Comparison of ENCODE assay signal across 30 cellular contexts in genomic region chr2:111665011-111665410, GRCh38.
"Had no signal": no experiment of that assay in that cellular context is flagged by ENCODE, and none has a peak within 500 bp of the region (broad histone marks: within the 10 kb centered on the region; RNA-seq: fewer than 3 reads in every experiment).

No MANE protein-coding gene starts in this region.

- H3K27ac Mint-ChIP-seq: activated CD4-positive, alpha-beta T cell treated with anti-CD3 and anti-CD28 coated beads for 36 hours; activated CD4-positive, alpha-beta T cell treated with anti-CD3 and anti-CD28 coated beads, Interleukin-2, amount 10 ng/mL, durations not matched to agents 7 days and 5 days; activated CD8-positive, alpha-beta memory T cell treated with anti-CD3 and anti-CD28 coated beads, Interleukin-2, amount 10 ng/mL, durations not matched to agents 7 days and 5 days; activated naive CD4-positive, alpha-beta T cell treated with anti-CD3 and anti-CD28 coated beads, Interleukin-2, amount 50 U/mL, for 24 hours; activated naive CD8-positive, alpha-beta T cell treated with anti-CD3 and anti-CD28 coated beads, Interleukin-2, amount 10 ng/mL, durations not matched to agents 7 days and 5 days; T-helper 1 cell treated with Interleukin-12 subunit alpha and Interleukin-12 subunit beta and Interleukin-4 antibody, amounts not matched to agents 30 μg/mL and 1 μg/mL, for 36 hours; T-helper 2 cell treated with Interferon-gamma antibody and Interleukin-4, amounts not matched to agents 5 μg/mL and 100 μg/mL, for 36 hours had no signal

- H3K36me3 Mint-ChIP-seq: activated CD8-positive, alpha-beta memory T cell treated with anti-CD3 and anti-CD28 coated beads, Interleukin-2, amount 10 ng/mL, durations not matched to agents 7 days and 5 days; activated naive CD4-positive, alpha-beta T cell treated with anti-CD3 and anti-CD28 coated beads, Interleukin-2, amount 50 U/mL, for 24 hours; activated naive CD8-positive, alpha-beta T cell treated with anti-CD3 and anti-CD28 coated beads, Interleukin-2, amount 10 ng/mL, durations not matched to agents 7 days and 5 days had no signal

- H3K27me3 Mint-ChIP-seq: activated naive CD4-positive, alpha-beta T cell treated with anti-CD3 and anti-CD28 coated beads, Interleukin-2, amount 50 U/mL, for 24 hours; central memory CD8-positive, alpha-beta T cell had no signal

- H3K4me3 Mint-ChIP-seq: activated CD4-positive, alpha-beta T cell treated with anti-CD3 and anti-CD28 coated beads for 36 hours; activated CD4-positive, alpha-beta T cell treated with anti-CD3 and anti-CD28 coated beads, Interleukin-2, amount 10 ng/mL, durations not matched to agents 7 days and 5 days; activated CD8-positive, alpha-beta memory T cell treated with anti-CD3 and anti-CD28 coated beads, Interleukin-2, amount 10 ng/mL, durations not matched to agents 7 days and 5 days; activated naive CD4-positive, alpha-beta T cell treated with anti-CD3 and anti-CD28 coated beads, Interleukin-2, amount 50 U/mL, for 24 hours; activated naive CD8-positive, alpha-beta T cell treated with anti-CD3 and anti-CD28 coated beads, Interleukin-2, amount 10 ng/mL, durations not matched to agents 7 days and 5 days; central memory CD8-positive, alpha-beta T cell; T-helper 1 cell treated with Interleukin-12 subunit alpha and Interleukin-12 subunit beta and Interleukin-4 antibody, amounts not matched to agents 30 μg/mL and 1 μg/mL, for 36 hours; T-helper 2 cell treated with Interferon-gamma antibody and Interleukin-4, amounts not matched to agents 5 μg/mL and 100 μg/mL, for 36 hours had no signal

- H3K4me3 ChIP-seq: ascending aorta, cardiac muscle cell, MG63, SJSA1 had no signal

- DNase-seq: activated CD4-positive, alpha-beta T cell treated with anti-CD3 and anti-CD28 coated beads for 36 hours; activated CD4-positive, alpha-beta T cell treated with anti-CD3 and anti-CD28 coated beads, Interleukin-2, amount 10 ng/mL, durations not matched to agents 7 days and 5 days; activated CD4-positive, alpha-beta T cell treated with anti-CD3 and anti-CD28 coated beads, Interleukin-2, amount 50 U/mL, for 48 hours; activated CD8-positive, alpha-beta memory T cell treated with anti-CD3 and anti-CD28 coated beads for 24 hours; activated CD8-positive, alpha-beta memory T cell treated with anti-CD3 and anti-CD28 coated beads, Interleukin-2, amount 10 ng/mL, durations not matched to agents 7 days and 5 days; activated CD8-positive, alpha-beta memory T cell treated with anti-CD3 and anti-CD28 coated beads, Interleukin-2, amount 50 U/mL, for 48 hours; activated effector memory CD4-positive, alpha-beta T cell treated with anti-CD3 and anti-CD28 coated beads, Interleukin-2, amount 50 U/mL, for 16 hours; activated naive CD4-positive, alpha-beta T cell; activated naive CD8-positive, alpha-beta T cell treated with anti-CD3 and anti-CD28 coated beads, Interleukin-2, amount 10 ng/mL, durations not matched to agents 7 days and 5 days; activated T-cell treated with anti-CD3 and anti-CD28 coated beads, Interleukin-2, amount 50 U/mL, for 48 hours; amygdala; Kasumi-1; KG1; MG63; NCI-H1048; NCI-H1436 treated with DMSO at 0.1 percent for 48 hours; NCI-H1694 treated with DMSO at 0.1 percent for 48 hours; NCI-H2029; NCI-H345; NCI-H524 treated with DMSO at 0.1 percent for 48 hours; SHP77 treated with DMSO at 0.1 percent for 48 hours; SK-N-SH had no signal

- H3K9me3 Mint-ChIP-seq: activated CD4-positive, alpha-beta T cell treated with anti-CD3 and anti-CD28 coated beads, Interleukin-2, amount 10 ng/mL, durations not matched to agents 7 days and 5 days; activated naive CD4-positive, alpha-beta T cell treated with anti-CD3 and anti-CD28 coated beads, Interleukin-2, amount 50 U/mL, for 24 hours; activated naive CD8-positive, alpha-beta T cell treated with anti-CD3 and anti-CD28 coated beads, Interleukin-2, amount 10 ng/mL, durations not matched to agents 7 days and 5 days; central memory CD8-positive, alpha-beta T cell; T-helper 1 cell treated with Interleukin-12 subunit alpha and Interleukin-12 subunit beta and Interleukin-4 antibody, amounts not matched to agents 30 μg/mL and 1 μg/mL, for 36 hours; T-helper 2 cell treated with Interferon-gamma antibody and Interleukin-4, amounts not matched to agents 5 μg/mL and 100 μg/mL, for 36 hours had no signal

- ATAC-seq: activated CD4-positive, alpha-beta T cell treated with anti-CD3 and anti-CD28 coated beads for 36 hours; activated CD8-positive, alpha-beta memory T cell treated with anti-CD3 and anti-CD28 coated beads, Interleukin-2, amount 10 ng/mL, durations not matched to agents 7 days and 5 days; Panc1 had no signal

- H3K4me1 Mint-ChIP-seq: activated naive CD4-positive, alpha-beta T cell treated with anti-CD3 and anti-CD28 coated beads, Interleukin-2, amount 50 U/mL, for 24 hours had no signal
